In the genomic region with DNA sequence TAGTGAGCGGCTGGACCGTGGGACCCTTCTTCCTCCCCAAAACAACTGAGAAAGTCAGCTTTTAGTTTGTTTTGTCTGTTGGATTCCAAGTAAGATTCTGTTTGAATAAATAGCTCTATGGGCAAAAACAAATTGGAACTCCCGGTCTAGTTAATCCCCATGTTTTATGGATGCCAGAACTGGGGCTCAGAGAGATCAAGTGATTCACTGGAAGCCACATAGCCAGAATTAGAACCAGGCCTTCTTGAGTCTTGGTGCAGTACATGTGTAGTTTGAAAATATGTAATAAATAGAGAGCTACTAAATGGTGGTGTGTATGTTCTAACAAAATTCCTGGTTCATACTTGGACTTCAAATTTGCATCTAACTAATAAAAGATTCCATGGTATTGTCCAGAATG, we compare ENCODE assay signal across 22 cellular contexts.
"Had no signal": no experiment of that assay in that cellular context is flagged by ENCODE, and none has a peak within 500 bp of the region (broad histone marks: within the 10 kb centered on the region; RNA-seq: fewer than 3 reads in every experiment).

No MANE protein-coding gene starts in this region.

- H3K4me1 ChIP-seq: neural progenitor cell, parathyroid adenoma, right lobe of liver had no signal

- DNase-seq: dermis blood vessel endothelial cell; effector memory CD4-positive, alpha-beta T cell; hypothalamus; kidney; naive B cell; right lobe of liver; stimulated activated CD4-positive, alpha-beta T cell treated with anti-CD3 and anti-CD28 coated beads, Interleukin-2, amount 100 ng/mL, for 24 hours; stimulated activated CD4-positive, alpha-beta T cell treated with anti-CD3 and anti-CD28 coated beads, Interleukin-4, amount 100 ng/mL, for 24 hours; stimulated activated naive CD4-positive, alpha-beta T cell treated with Interleukin-2 at 50 U/mL for 16 hours; stomach; thyroid gland had no signal

- H3K79me2 ChIP-seq: parathyroid adenoma had no signal

- H3K27me3 Mint-ChIP-seq: progenitor cell of endocrine pancreas, type B pancreatic cell had no signal

- H3K27ac ChIP-seq: coronary artery, esophagus muscularis mucosa, neural progenitor cell, parathyroid adenoma, right lobe of liver, stomach, thyroid gland had no signal

- FAIRE-seq: endothelial cell of umbilical vein, kidney had no signal

- H3K36me3 ChIP-seq: neural progenitor cell, right lobe of liver, stomach, thyroid gland had no signal

- H3K4me3 ChIP-seq: coronary artery, esophagus muscularis mucosa, lung, neural progenitor cell, right lobe of liver, stomach, thyroid gland had no signal

- H3K9me3 ChIP-seq: esophagus muscularis mucosa, right lobe of liver, stomach, thyroid gland had no signal

- H3K9ac ChIP-seq: neural progenitor cell, parathyroid adenoma had no signal

- H2AFZ ChIP-seq: neural progenitor cell, parathyroid adenoma had no signal

- H3K36me3 Mint-ChIP-seq: memory B cell; natural killer cell treated with Interleukin-12 subunit alpha and Interleukin-12 subunit beta and Interleukin-15 and Interleukin-18, amount 100 ng/mL, for 72 hours; neural progenitor cell; stimulated activated effector memory CD8-positive, alpha-beta T cell treated with anti-CD3 and anti-CD28 coated beads, Interleukin-12 subunit alpha, Interleukin-12 subunit beta, amount 100 ng/mL, for 72 hours; type B pancreatic cell had no signal

- H3K9me3 Mint-ChIP-seq: memory B cell; natural killer cell treated with Interleukin-12 subunit alpha and Interleukin-12 subunit beta and Interleukin-15 and Interleukin-18, amount 100 ng/mL, for 72 hours; neural progenitor cell; stimulated activated effector memory CD8-positive, alpha-beta T cell treated with anti-CD3 and anti-CD28 coated beads, Interleukin-12 subunit alpha, Interleukin-12 subunit beta, amount 100 ng/mL, for 72 hours; type B pancreatic cell had no signal

- H3K4me3 Mint-ChIP-seq: memory B cell; naive B cell; natural killer cell treated with Interleukin-12 subunit alpha and Interleukin-12 subunit beta and Interleukin-15 and Interleukin-18, amount 100 ng/mL, for 72 hours; neural progenitor cell; stimulated activated effector memory CD8-positive, alpha-beta T cell treated with anti-CD3 and anti-CD28 coated beads, Interleukin-12 subunit alpha, Interleukin-12 subunit beta, amount 100 ng/mL, for 72 hours; type B pancreatic cell had no signal

- H3K4me2 ChIP-seq: neural progenitor cell had no signal

- H3K27me3 ChIP-seq: esophagus muscularis mucosa, neural progenitor cell, right lobe of liver, stomach, thyroid gland had no signal

- H3K27ac Mint-ChIP-seq: memory B cell; naive B cell; natural killer cell treated with Interleukin-12 subunit alpha and Interleukin-12 subunit beta and Interleukin-15 and Interleukin-18, amount 100 ng/mL, for 72 hours; neural progenitor cell; progenitor cell of endocrine pancreas; stimulated activated effector memory CD8-positive, alpha-beta T cell treated with anti-CD3 and anti-CD28 coated beads, Interleukin-12 subunit alpha, Interleukin-12 subunit beta, amount 100 ng/mL, for 72 hours; type B pancreatic cell had no signal
